15 cellular contexts compared by ENCODE assay signal in genomic region chr9:99298660-99299059, GRCh38.
A peak's percentile ranks its signal among the peaks of the same experiment; 100 is the strongest.
DNase-seq lines count a peak whose midpoint lies in the region; ATAC-seq and TF ChIP-seq lines count a peak whose summit lies in the region.
"Had no signal": no experiment of that assay in that cellular context is flagged by ENCODE, and none has a peak within 500 bp of the region (broad histone marks: within the 10 kb centered on the region; RNA-seq: fewer than 3 reads in every experiment).

No MANE protein-coding gene starts in this region.

- no peak overlapping the region for H3T11ph ChIP-seq in H9 (ENCODE audit: low read length)

- H2BK120ac ChIP-seq in H9 (ENCODE audit: low read depth, low read length, poor library complexity, severe bottlenecking), result no peak overlapping the region

- H2BK12ac ChIP-seq in H9 (ENCODE audit: insufficient read length, low read depth, low read length), result no peak overlapping the region

- H3K27me3 ChIP-seq in H9 (ENCODE audit: insufficient read depth, low read length) (no peaks in the 10 kb centered on the region), thyroid gland (no peaks in the 10 kb centered on the region)
- H3K27me3 ChIP-seq: BE2C had no signal

- no peak overlapping the region for H3K18ac ChIP-seq in H9 (ENCODE audit: insufficient read length, low read depth, low read length)

- POLR2A ChIA-PET in WTC11 (lab: Charles Lee), result no interaction called here

- H4K20me1 ChIP-seq in H9 (ENCODE audit: control insufficient read depth, insufficient read depth, insufficient read length), result no peaks in the 10 kb centered on the region

- no peak overlapping the region for H2BK5ac ChIP-seq in H9 (ENCODE audit: insufficient read length, low read length)

- H4K91ac ChIP-seq in H9 (ENCODE audit: insufficient read length, low read depth, low read length), result no peak overlapping the region

- H3K4me1 Mint-ChIP-seq in H9 (peaks cover 42 to 43% of the 10 kb centered on the region in 2 experiments), WTC11 (peaks cover 54% of the 10 kb centered on the region), glutamatergic neuron (ENCODE audit: low read depth, unreplicated experiment) (peaks cover 42% of the 10 kb centered on the region), nephron progenitor cell (peaks cover 7% of the 10 kb centered on the region)

- H3K9ac ChIP-seq in H9 (ENCODE audit: extremely low read depth, insufficient read length, low read length), result no peak overlapping the region

- H2BK15ac ChIP-seq in H9 (ENCODE audit: low read depth, low read length), result no peak overlapping the region

- H3K4me3 Mint-ChIP-seq in H9 (peak overlapping the region in 1 of 2 experiments; percentile 6; a peak in 2 of 5 replicates), WTC11 (no peak overlapping the region), glutamatergic neuron (ENCODE audit: unreplicated experiment) (no peak overlapping the region), nephron progenitor cell (no peak overlapping the region)
- H3K4me3 Mint-ChIP-seq: CD8-positive, alpha-beta memory T cell; IgD-negative memory B cell had no signal

- DNase-seq in H9, result no peak
- no peak for DNase-seq in WTC11 (ENCODE audit: low spot score)
- no peak for DNase-seq in glutamatergic neuron
- no peak for DNase-seq in cardiac septum (ENCODE audit: low spot score)
- DNase-seq in nephron progenitor cell, result no peak
- DNase-seq in thyroid gland, result no peak
- DNase-seq: BE2C; Caco-2; CD8-positive, alpha-beta memory T cell; DND-41; H7; KG1 had no signal

- H4K5ac ChIP-seq in H9 (ENCODE audit: insufficient read length, low read depth, low read length), result no peak overlapping the region

- no peaks in the 10 kb centered on the region for H3K9me3 Mint-ChIP-seq in H9
- H3K9me3 Mint-ChIP-seq in WTC11, result no peaks in the 10 kb centered on the region; the same call in 1 of the 2 replicates
- H3K9me3 Mint-ChIP-seq in glutamatergic neuron (ENCODE audit: unreplicated experiment), result peaks cover 25% of the 10 kb centered on the region
- H3K9me3 Mint-ChIP-seq in nephron progenitor cell, result no peaks in the 10 kb centered on the region
- H3K9me3 Mint-ChIP-seq: CD8-positive, alpha-beta memory T cell had no signal

- no peak overlapping the region for H3K4me3 ChIP-seq in thyroid gland (replicated peaks in 1 of 3)
- H3K4me3 ChIP-seq: A549 had no signal

- H3K27ac Mint-ChIP-seq in H9 (peak overlapping the region in 2 of 3 experiments; percentile 2 to 65; a peak in 1 of 7 replicates), WTC11 (peak overlapping the region; percentile 6; the same call in 1 of the 2 replicates), glutamatergic neuron (ENCODE audit: unreplicated experiment) (peak overlapping the region; percentile 25), nephron progenitor cell (no peak overlapping the region)

- ATAC-seq in WTC11 (no peak), HG03521 (IDR thresholded peaks at IDR 0.05; ENCODE audit: unreplicated experiment) (no peak)

- no peaks in the 10 kb centered on the region for H3K23me2 ChIP-seq in H9 (ENCODE audit: insufficient read length, low read depth, low read length, poor library complexity, severe bottlenecking)

- H3K14ac ChIP-seq in H9 (ENCODE audit: insufficient read depth, low read length), result no peak overlapping the region

- no peak overlapping the region for H2AK5ac ChIP-seq in H9 (ENCODE audit: insufficient read length, low read length)

- TF ChIP-seq CTCF in H9 (conservative IDR thresholded peaks at IDR 0.05) (no peak), WTC11 (IDR thresholded peaks at IDR 0.05) (no peak), glutamatergic neuron (IDR thresholded peaks at IDR 0.05; ENCODE audit: partially characterized antibody, unreplicated experiment) (no peak), nephron progenitor cell (IDR thresholded peaks at IDR 0.05) (no peak), thyroid gland (IDR thresholded peaks at IDR 0.05) (no peak)

- no peaks in the 10 kb centered on the region for H3K9me3 ChIP-seq in H9 (ENCODE audit: control insufficient read depth, low read depth, low read length)
- H3K9me3 ChIP-seq in thyroid gland, result no peaks in the 10 kb centered on the region
- H3K9me3 ChIP-seq: A549, BE2C, Caco-2 had no signal

- no peak overlapping the region for H3K4me2 ChIP-seq in H9 (ENCODE audit: insufficient read depth, insufficient read length, low read length)
- H3K4me2 ChIP-seq: A549 had no signal

- H3K56ac ChIP-seq in H9 (ENCODE audit: insufficient read length, low read depth, low read length), result no peak overlapping the region

- CTCF ChIA-PET in WTC11 (lab: Charles Lee), result interaction anchor here (0.9 kb wide), 1 partner anchor 520 kb away, joined by 4 read pairs; no protein-coding TSS in a partner anchor

- H3K36me3 Mint-ChIP-seq in H9 (ENCODE audit: insufficient read depth in 1 of 3, low read depth in 3 of 3) (no peaks in the 10 kb centered on the region), WTC11 (no peaks in the 10 kb centered on the region), glutamatergic neuron (ENCODE audit: unreplicated experiment) (no peaks in the 10 kb centered on the region), nephron progenitor cell (ENCODE audit: low read depth) (no peaks in the 10 kb centered on the region)
- H3K36me3 Mint-ChIP-seq: CD8-positive, alpha-beta memory T cell; IgD-negative memory B cell had no signal

- H3K79me1 ChIP-seq in H9 (ENCODE audit: insufficient read depth, low read depth, low read length, poor library complexity, severe bottlenecking), result no peaks in the 10 kb centered on the region

- no peaks in the 10 kb centered on the region for H3K79me2 ChIP-seq in H9 (ENCODE audit: insufficient read depth, low read length)

- no peak overlapping the region for H2AFZ ChIP-seq in H9 (ENCODE audit: low read length)

- H3K4ac ChIP-seq in H9 (ENCODE audit: low read depth, low read length), result no peak overlapping the region

- intact Hi-C loops in cardiac septum (cut with DNase I), result no loop called here
- intact Hi-C loops in thyroid gland (cut with DNase I), result no loop called here

- WGBS in H9 (ENCODE audit: extremely low coverage, insufficient read length, low lambda C conversion rate), result no CpG with 5 or more reads among the region's 7 CpGs
- WGBS in thyroid gland, 2 donors, result 75 to 78% methylated on average over 7 of the region's 7 CpGs

- no peak overlapping the region for H2BK20ac ChIP-seq in H9 (ENCODE audit: low read depth, low read length, poor library complexity, severe bottlenecking)

- no peaks in the 10 kb centered on the region for H3K36me3 ChIP-seq in thyroid gland
- H3K36me3 ChIP-seq: BE2C had no signal

- H3K4me1 ChIP-seq in H9 (ENCODE audit: insufficient read depth, low read length), result peaks cover 13% of the 10 kb centered on the region; the same call in 1 of the 2 replicates
- peaks cover 0 to 6% of the 10 kb centered on the region in 2 donors for H3K4me1 ChIP-seq in thyroid gland
- H3K4me1 ChIP-seq: A549, Caco-2 had no signal

- no peaks in the 10 kb centered on the region; the same call in none of the 2 replicates for H3K27me3 Mint-ChIP-seq in H9 (ENCODE audit: low read depth)
- peaks cover 5% of the 10 kb centered on the region for H3K27me3 Mint-ChIP-seq in WTC11 (ENCODE audit: low read depth)
- peaks cover 14% of the 10 kb centered on the region for H3K27me3 Mint-ChIP-seq in glutamatergic neuron (ENCODE audit: unreplicated experiment)
- peaks cover 18% of the 10 kb centered on the region for H3K27me3 Mint-ChIP-seq in nephron progenitor cell (ENCODE audit: low read depth, poor library complexity)

- H3K27ac ChIP-seq in H9 (ENCODE audit: insufficient read length, low read depth, low read length), result no peak overlapping the region
- H3K27ac ChIP-seq in thyroid gland, result no peak overlapping the region
- H3K27ac ChIP-seq: A549 had no signal

- H4K8ac ChIP-seq in H9 (replicated peaks; ENCODE audit: insufficient read length, low read depth, low read length), result no peak overlapping the region

- H3K23ac ChIP-seq in H9 (ENCODE audit: insufficient read length, low read depth, low read length), result no peak overlapping the region

- TF ChIP-seq POLR2A in thyroid gland (IDR thresholded peaks at IDR 0.05), result no peak

TF ChIP-seq in WTC11, 78 proteins besides CTCF, POLR2A, EP300 and RAD21 (continues in another document):
- TF ChIP-seq ATF1 (CRISPR knock-in tag; IDR thresholded peaks at IDR 0.05), result no peak
- no peak for TF ChIP-seq SP1 (CRISPR knock-in tag; conservative IDR thresholded peaks at IDR 0.05)
- TF ChIP-seq ZNF671 (CRISPR knock-in tag; IDR thresholded peaks at IDR 0.05), result no peak
- TF ChIP-seq ZSCAN18 (CRISPR knock-in tag; IDR thresholded peaks at IDR 0.05), result no peak
- no peak for TF ChIP-seq MAX (CRISPR knock-in tag; IDR thresholded peaks at IDR 0.05)
- TF ChIP-seq CREM (CRISPR knock-in tag; IDR thresholded peaks at IDR 0.05), result no peak
- no peak for TF ChIP-seq NR3C1 (CRISPR knock-in tag; conservative IDR thresholded peaks at IDR 0.05; ENCODE audit: low read depth)
- no peak for TF ChIP-seq ZNF138 (CRISPR knock-in tag; conservative IDR thresholded peaks at IDR 0.05)
- no peak for TF ChIP-seq GTF2I (CRISPR knock-in tag; conservative IDR thresholded peaks at IDR 0.05)
- no peak for TF ChIP-seq SMAD4 (CRISPR knock-in tag; IDR thresholded peaks at IDR 0.05)
- TF ChIP-seq MXD4 (CRISPR knock-in tag; IDR thresholded peaks at IDR 0.05; ENCODE audit: borderline replicate concordance), result no peak
- TF ChIP-seq FOXP1 (CRISPR knock-in tag; IDR thresholded peaks at IDR 0.05; ENCODE audit: borderline replicate concordance), result no peak
